In genomic region chr5:132266031-132266835, GRCh38 we compare ENCODE assay signal across 12 cellular contexts. TPM values are rescaled to one million over a fixed set of nuclear protein-coding genes. Genes with fewer than 3 reads are reported as not detected.
DNase-seq lines count a peak whose midpoint lies in the region; ATAC-seq and TF ChIP-seq lines count a peak whose summit lies in the region.
"Had no signal": no experiment of that assay in that cellular context is flagged by ENCODE, and none has a peak within 500 bp of the region (broad histone marks: within the 10 kb centered on the region; RNA-seq: fewer than 3 reads in every experiment).

No MANE protein-coding gene starts in this region.

- H3K27me3 Mint-ChIP-seq in nephron progenitor cell (ENCODE audit: low read depth, poor library complexity) = no peaks in the 10 kb centered on the region
- H3K27me3 Mint-ChIP-seq: activated B cell treated with CpG ODN at 0.5 μM for 24 hours had no signal

- no peak overlapping the region for H3K4me3 ChIP-seq in heart right ventricle

- H3K36me3 Mint-ChIP-seq in nephron progenitor cell (ENCODE audit: low read depth) = peaks cover 26% of the 10 kb centered on the region

- H3K4me3 Mint-ChIP-seq in nephron progenitor cell = no peak overlapping the region
- H3K4me3 Mint-ChIP-seq: activated B cell treated with CpG ODN at 0.5 μM for 24 hours, endodermal cell had no signal

- H3K27ac ChIP-seq in heart right ventricle (peak overlapping the region in 8 of 10 donors; percentile 26 to 82 (median 74)), epithelial cell of prostate (peak overlapping the region; percentile 48)

- H3K27me3 ChIP-seq in heart right ventricle = no peaks in the 10 kb centered on the region

- WGBS in heart right ventricle, 2 donors = 79 to 81% methylated on average over 7 of the region's 7 CpGs

- no peak for ATAC-seq in heart right ventricle
- no peak for ATAC-seq in left ventricle myocardium superior
- ATAC-seq in GM18519 (IDR thresholded peaks at IDR 0.05; ENCODE audit: low FRiP score, unreplicated experiment) = no peak

- DNase-seq in heart right ventricle = no peak
- no peak for DNase-seq in left ventricle myocardium superior
- no peak for DNase-seq in epithelial cell of prostate (ENCODE audit: low read depth, low spot score)
- no peak for DNase-seq in nephron progenitor cell
- peak; percentile 43 for DNase-seq in ureter (ENCODE audit: low spot score)
- DNase-seq in H4 (ENCODE audit: low spot score) = no peak
- DNase-seq in stimulated activated naive CD4-positive, alpha-beta T cell treated with Interleukin-2 at 50 U/mL for 16 hours (lab: John Stamatoyannopoulos, UW) = no peak
- DNase-seq: activated B cell treated with CpG ODN at 0.5 μM for 24 hours; activated naive CD4-positive, alpha-beta T cell; RPMI8226 had no signal

- peaks cover 20 to 45% (median 32%) of the 10 kb centered on the region in 9 donors for H3K4me1 ChIP-seq in heart right ventricle

- peaks cover 0 to 7% (median 0%) of the 10 kb centered on the region in 9 donors for H3K36me3 ChIP-seq in heart right ventricle

- H3K9me3 Mint-ChIP-seq in nephron progenitor cell = no peaks in the 10 kb centered on the region
- H3K9me3 Mint-ChIP-seq: activated B cell treated with CpG ODN at 0.5 μM for 24 hours, endodermal cell had no signal

- TF ChIP-seq CTCF in heart right ventricle (IDR thresholded peaks at IDR 0.05) = no peak
- no peak for TF ChIP-seq CTCF in nephron progenitor cell (IDR thresholded peaks at IDR 0.05)

- intact Hi-C loops in heart right ventricle (cut with DNase I) (loop anchor here in 1 of 10 donors (10.0 kb wide), 1 partner anchor 239 kb away; no protein-coding TSS in a partner anchor), left ventricle myocardium superior (cut with micrococcal nuclease) (no loop called here)

- peaks cover 73% of the 10 kb centered on the region for H3K4me1 Mint-ChIP-seq in nephron progenitor cell

- H3K27ac Mint-ChIP-seq in nephron progenitor cell = peak overlapping the region; percentile 99
- H3K27ac Mint-ChIP-seq: activated B cell treated with CpG ODN at 0.5 μM for 24 hours, endodermal cell had no signal

- no peaks in the 10 kb centered on the region for H3K9me3 ChIP-seq in heart right ventricle

RNA-seq across cellular contexts. Expression of gene PDLIM4, which starts 8.7 kb away (rescaled TPM):
- total RNA-seq in heart right ventricle = 1 to 10 TPM; 2.1 to 8.7 (median 3.4) TPM
- polyA plus RNA-seq in heart right ventricle = 10 to 100 TPM in 1 of 2 donors, 1 to 10 TPM in 1; 3.4 to 15.3 TPM
- 3.8 TPM for total RNA-seq in left ventricle myocardium superior
- 33.9 TPM for total RNA-seq in ureter
- total RNA-seq in H4 (2014; rRNA removed; shearing (Covaris generic)) = 79.8 and 96.0 TPM in 2 replicates
- total RNA-seq: activated B cell treated with CpG ODN at 0.5 μM for 24 hours had no signal

RNA-seq across cellular contexts. Expression of gene SLC22A4, which starts 28.0 kb away (rescaled TPM):
- 1 to 10 TPM in 8 of 10 donors, under 1 TPM in 2; 0.39 to 9.0 (median 2.1) TPM for total RNA-seq in heart right ventricle
- 1 to 10 TPM in 1 of 2 donors, under 1 TPM in 1; 0.51 to 2.7 TPM for polyA plus RNA-seq in heart right ventricle
- 1.6 TPM for total RNA-seq in left ventricle myocardium superior
- total RNA-seq in ureter = 3.1 TPM
- total RNA-seq in H4 (2014; rRNA removed; shearing (Covaris generic)) = 4.2 and 5.1 TPM in 2 replicates
- total RNA-seq: activated B cell treated with CpG ODN at 0.5 μM for 24 hours had no signal

RNA-seq across cellular contexts. Expression of gene P4HA2, which starts 38.6 kb away (rescaled TPM):
- total RNA-seq in heart right ventricle (10 to 100 TPM; 35.0 to 77.1 (median 52.4) TPM), left ventricle myocardium superior (78.4 TPM), ureter (39.7 TPM)
- 10 to 100 TPM; 27.2 to 97.0 TPM for polyA plus RNA-seq in heart right ventricle
- total RNA-seq in H4 (2014; rRNA removed; shearing (Covaris generic)) = 83.5 and 85.5 TPM in 2 replicates
